1 cellular context compared by ENCODE assay signal in genomic region chr14:24439257-24439656, GRCh38.
A peak's percentile ranks its signal among the peaks of the same experiment; 100 is the strongest.
TF ChIP-seq lines count a peak whose summit lies in the region.

No MANE protein-coding gene starts in this region.

TF ChIP-seq in HepG2, 621 proteins besides CTCF, POLR2A, EP300 and RAD21 (continued from another document):
- TF ChIP-seq E2F1 (CRISPR knock-in tag; IDR thresholded peaks at IDR 0.05) = no peak
- TF ChIP-seq ZNF296 (CRISPR knock-in tag; conservative IDR thresholded peaks at IDR 0.05) = 0 out of 2 replicates have a peak, but pooled peaks have one; percentile 12
- no peak for TF ChIP-seq ZFP91 (CRISPR knock-in tag; IDR thresholded peaks at IDR 0.05; ENCODE audit: borderline replicate concordance)
- TF ChIP-seq ZNF547 (CRISPR knock-in tag; IDR thresholded peaks at IDR 0.05) = no peak
- TF ChIP-seq ZBED4 (CRISPR knock-in tag; IDR thresholded peaks at IDR 0.05; ENCODE audit: borderline replicate concordance) = no peak
- TF ChIP-seq KLF11 (CRISPR knock-in tag; IDR thresholded peaks at IDR 0.05) = no peak
- TF ChIP-seq MATR3 (CRISPR knock-in tag; IDR thresholded peaks at IDR 0.05) = no peak
- no peak for TF ChIP-seq THAP7 (CRISPR knock-in tag; IDR thresholded peaks at IDR 0.05)
- no peak for TF ChIP-seq HMGXB4 (CRISPR knock-in tag; IDR thresholded peaks at IDR 0.05; ENCODE audit: borderline replicate concordance in 1 of 2, low read depth in 1 of 2)
- no peak for TF ChIP-seq ZNF326 (CRISPR knock-in tag; IDR thresholded peaks at IDR 0.05; ENCODE audit: borderline replicate concordance)
- TF ChIP-seq ZNF703 (CRISPR knock-in tag; IDR thresholded peaks at IDR 0.05; ENCODE audit: borderline replicate concordance) = no peak
- no peak for TF ChIP-seq MAZ (IDR thresholded peaks at IDR 0.05; ENCODE audit: borderline replicate concordance, low read depth, low read length)
- TF ChIP-seq MAZ (CRISPR knock-in tag; IDR thresholded peaks at IDR 0.05; ENCODE audit: low read depth) = no peak
